22 cellular contexts compared by ENCODE assay signal in genomic region chr1:189658381-189658780, GRCh38.
A peak's percentile ranks its signal among the peaks of the same experiment; 100 is the strongest.
DNase-seq lines count a peak whose midpoint lies in the region; FAIRE-seq and TF ChIP-seq lines count a peak whose summit lies in the region.
"Had no signal": no experiment of that assay in that cellular context is flagged by ENCODE, and none has a peak within 500 bp of the region (broad histone marks: within the 10 kb centered on the region; RNA-seq: fewer than 3 reads in every experiment).

No MANE protein-coding gene starts in this region.

- CTCF ChIA-PET in HEK293T (lab: Yijun Ruan, JAX) = no interaction called here

- no peak overlapping the region for H3K4me3 Mint-ChIP-seq in nephron progenitor cell
- H3K4me3 Mint-ChIP-seq: activated naive CD8-positive, alpha-beta T cell; CD4-positive, CD25-positive, alpha-beta regulatory T cell; naive thymus-derived CD8-positive, alpha-beta T cell; stimulated activated naive CD8-positive, alpha-beta T cell treated with anti-CD3 and anti-CD28 coated beads, Interleukin-15, Interleukin-2, amounts not matched to agents 100 ng/mL and 50 ng/mL, for 24 hours had no signal

- peaks cover 4% of the 10 kb centered on the region for H3K27me3 Mint-ChIP-seq in nephron progenitor cell (ENCODE audit: low read depth, poor library complexity)
- H3K27me3 Mint-ChIP-seq: activated naive CD8-positive, alpha-beta T cell; CD4-positive, CD25-positive, alpha-beta regulatory T cell; naive thymus-derived CD8-positive, alpha-beta T cell; stimulated activated naive CD8-positive, alpha-beta T cell treated with anti-CD3 and anti-CD28 coated beads, Interleukin-15, Interleukin-2, amounts not matched to agents 100 ng/mL and 50 ng/mL, for 24 hours had no signal

- H3K27ac Mint-ChIP-seq in nephron progenitor cell = no peak overlapping the region
- H3K27ac Mint-ChIP-seq: activated naive CD8-positive, alpha-beta T cell; CD4-positive, CD25-positive, alpha-beta regulatory T cell; naive thymus-derived CD8-positive, alpha-beta T cell; stimulated activated naive CD8-positive, alpha-beta T cell treated with anti-CD3 and anti-CD28 coated beads, Interleukin-15, Interleukin-2, amounts not matched to agents 100 ng/mL and 50 ng/mL, for 24 hours had no signal

- no peak for FAIRE-seq in bronchial epithelial cell (lab: Jason Lieb, UNC)
- FAIRE-seq: H54 had no signal

- DNase-seq in HEK293T (ENCODE audit: extremely low spot score) (no peak), RKO (ENCODE audit: low spot score) (peak; percentile 39), bronchial epithelial cell (ENCODE audit: low read depth) (peak; percentile 41), pons (ENCODE audit: low spot score) (peak; percentile 81), nephron progenitor cell (no peak), DMS 273 (lab: John Stamatoyannopoulos, UW; ENCODE audit: unreplicated experiment) (no peak), SW 1271 (lab: John Stamatoyannopoulos, UW) (no peak)
- DNase-seq in activated T-cell treated with anti-CD3 and anti-CD28 coated beads, Interleukin-2, amount 50 U/mL, for 1 hour = no peak
- DNase-seq: activated effector memory CD4-positive, alpha-beta T cell treated with Interleukin-2 at 50 U/mL for 16 hours; activated T-cell treated with anti-CD3 and anti-CD28 coated beads for 4 hours; aorta; CD4-positive, CD25-positive, alpha-beta regulatory T cell; cortex of kidney; DMS153; GF-D8; islet precursor cell; naive thymus-derived CD8-positive, alpha-beta T cell; NCI-H2081; NCI-H226 had no signal

- no peak overlapping the region for H3K4me3 ChIP-seq in bronchial epithelial cell (ENCODE audit: low read depth, low read length)

- no peak for TF ChIP-seq CTCF in bronchial epithelial cell (IDR thresholded peaks at IDR 0.05; ENCODE audit: insufficient read depth, low read length, severe bottlenecking)
- TF ChIP-seq CTCF in nephron progenitor cell (IDR thresholded peaks at IDR 0.05) = no peak

- H3K36me3 Mint-ChIP-seq in nephron progenitor cell (ENCODE audit: low read depth) = no peaks in the 10 kb centered on the region
- H3K36me3 Mint-ChIP-seq: activated naive CD8-positive, alpha-beta T cell; CD4-positive, CD25-positive, alpha-beta regulatory T cell; naive thymus-derived CD8-positive, alpha-beta T cell had no signal

- H3K4me1 Mint-ChIP-seq in nephron progenitor cell = no peaks in the 10 kb centered on the region
- H3K4me1 Mint-ChIP-seq: CD4-positive, CD25-positive, alpha-beta regulatory T cell; naive thymus-derived CD8-positive, alpha-beta T cell had no signal

- POLR2A ChIA-PET in HEK293T (lab: Yijun Ruan, JAX) = no interaction called here

- H3K9me3 Mint-ChIP-seq in nephron progenitor cell = no peaks in the 10 kb centered on the region

- H3K36me3 ChIP-seq in bronchial epithelial cell (ENCODE audit: control insufficient read depth, insufficient read depth, low read length) = no peaks in the 10 kb centered on the region

- no peaks in the 10 kb centered on the region for H3K27me3 ChIP-seq in bronchial epithelial cell (ENCODE audit: control insufficient read depth, insufficient read depth, low read length)

TF ChIP-seq in HEK293T, 16 proteins besides CTCF, POLR2A, EP300 and RAD21:
- no peak for TF ChIP-seq TARDBP (IDR thresholded peaks at IDR 0.05)
- 0 out of 2 replicates have a peak, but pooled peaks have one; percentile 38 for TF ChIP-seq PKNOX1 (IDR thresholded peaks at IDR 0.05)
- no peak for TF ChIP-seq BHLHE40 (IDR thresholded peaks at IDR 0.05; ENCODE audit: borderline replicate concordance)
- no peak for TF ChIP-seq SP1 (IDR thresholded peaks at IDR 0.05)
- TF ChIP-seq LEF1 (IDR thresholded peaks at IDR 0.05; ENCODE audit: borderline replicate concordance) = no peak

Comparison
In these comparisons a context has a peak if more than half of its experiments do, and no peak if none do; other contexts are left out.
1. DNase-seq: peak in RKO (single experiment), bronchial epithelial cell (single experiment) and pons (single experiment); none in HEK293T (single experiment), nephron progenitor cell (single experiment), activated T-cell treated with anti-CD3 and anti-CD28 coated beads, Interleukin-2, amount 50 U/mL, for 1 hour (single experiment), DMS 273 (single experiment) and SW 1271 (0 of 2).